Comparison of ENCODE assay signal across 8 cellular contexts in genomic region chr20:58652606-58653303, GRCh38. TPM values are rescaled to one million over a fixed set of nuclear protein-coding genes. Genes with fewer than 3 reads are reported as not detected.
DNase-seq lines count a peak whose midpoint lies in the region; ATAC-seq and TF ChIP-seq lines count a peak whose summit lies in the region.

No MANE protein-coding gene starts in this region.

- DNase-seq in cardiac muscle cell (ENCODE audit: low read depth in 1 of 2, low spot score in 1 of 2) (peak in 1 of 2 donors; percentile 23), Right ventricle myocardium inferior (ENCODE audit: missing footprints) (no peak), Kasumi-1 (lab: John Stamatoyannopoulos, UW) (peak; percentile 32), mesenteric fat pad (ENCODE audit: low spot score) (no peak), GM10266 (ENCODE audit: extremely low spot score) (no peak)

- H3K36me3 ChIP-seq in cardiac muscle cell (no peaks in the 10 kb centered on the region), mucosa of rectum (ENCODE audit: control insufficient read depth in 2 of 2, insufficient read depth in 2 of 2, low read length in 2 of 2) (no peaks in the 10 kb centered on the region)

- peaks cover 46% of the 10 kb centered on the region for H3K4me1 Mint-ChIP-seq in brain

- peaks cover 20% of the 10 kb centered on the region for H3K27me3 Mint-ChIP-seq in brain

- peak overlapping the region; percentile 86 to 89 for H3K9ac ChIP-seq in mucosa of rectum (ENCODE audit: low read depth in 1 of 2, low read length in 2 of 2)

- H3K9me3 Mint-ChIP-seq in brain, result peaks cover 0 to 3% (median 0%) of the 10 kb centered on the region in 5 experiments

- H3K36me3 Mint-ChIP-seq in brain, result no peaks in the 10 kb centered on the region

- no peaks in the 10 kb centered on the region for H3K9me3 ChIP-seq in cardiac muscle cell (ENCODE audit: low read depth)
- no peaks in the 10 kb centered on the region for H3K9me3 ChIP-seq in mucosa of rectum (ENCODE audit: control insufficient read depth in 2 of 2, low read length in 2 of 2)

- no peaks in the 10 kb centered on the region for H3K27me3 ChIP-seq in cardiac muscle cell
- H3K27me3 ChIP-seq in mucosa of rectum (ENCODE audit: control insufficient read depth in 2 of 2, insufficient read depth in 2 of 2, low read length in 2 of 2), result no peaks in the 10 kb centered on the region

- ATAC-seq in Right ventricle myocardium inferior, result no peak
- ATAC-seq in activated CD4-positive, CD25-positive, alpha-beta regulatory T cell treated with anti-CD3 and anti-CD28 coated beads, Interleukin-2, amount 50 U/mL, for 24 hours, result no peak

- intact Hi-C loops in Right ventricle myocardium inferior (cut with DNase I), result loop anchor here (5.0 kb wide), 2 partner anchors 200 to 345 kb away; partner anchors contain the start of genes GNAS, GNAS-AS1 and RAB22A

- H3K27ac ChIP-seq in cardiac muscle cell, result no peak overlapping the region
- peak overlapping the region; percentile 95 to 99 for H3K27ac ChIP-seq in mucosa of rectum (ENCODE audit: low read depth in 2 of 2, low read length in 2 of 2)

- peak overlapping the region; percentile 97 for H3K4me3 ChIP-seq in cardiac muscle cell
- peak overlapping the region; percentile 80 to 97 for H3K4me3 ChIP-seq in mucosa of rectum (ENCODE audit: low read length in 2 of 2)

- H3K27ac Mint-ChIP-seq in brain, result peak overlapping the region; percentile 98 to 100 (median 99)

- no peak for TF ChIP-seq CTCF in cardiac muscle cell (IDR thresholded peaks at IDR 0.05; ENCODE audit: low read depth, low read length)
- TF ChIP-seq CTCF in brain (conservative IDR thresholded peaks at IDR 0.05), result no peak
- TF ChIP-seq CTCF in GM10266 (IDR thresholded peaks at IDR 0.05; ENCODE audit: control insufficient read depth, insufficient read depth, low read depth, missing control alignments), result no peak

- H3K4me1 ChIP-seq in cardiac muscle cell (ENCODE audit: low read depth), result peaks cover 44% of the 10 kb centered on the region
- peaks cover 5 to 13% of the 10 kb centered on the region in 2 donors for H3K4me1 ChIP-seq in mucosa of rectum (ENCODE audit: control insufficient read depth in 2 of 2, insufficient read depth in 2 of 2, low read length in 2 of 2)

- peak overlapping the region; percentile 97 to 99 (median 99) for H3K4me3 Mint-ChIP-seq in brain

RNA-seq across cellular contexts. Expression of gene STX16, which starts 1.7 kb away (rescaled TPM):
- total RNA-seq in cardiac muscle cell (29.9 and 58.1 TPM in 2 replicates), Right ventricle myocardium inferior (23.8 TPM), mesenteric fat pad (44.9 TPM)
- polyA plus RNA-seq in cardiac muscle cell (55.5 and 87.7 TPM in 2 replicates), brain (ENCODE audit: insufficient read depth, low read depth, low replicate concordance) (23.8 TPM)

RNA-seq across cellular contexts. Expression of gene NPEPL1, which starts 39.8 kb away (rescaled TPM):
- total RNA-seq in cardiac muscle cell, result 26.7 and 59.0 TPM in 2 replicates
- 58.4 and 81.2 TPM in 2 replicates for polyA plus RNA-seq in cardiac muscle cell
- 23.3 TPM for total RNA-seq in Right ventricle myocardium inferior
- 13.7 TPM for polyA plus RNA-seq in brain (ENCODE audit: insufficient read depth, low read depth, low replicate concordance)
- total RNA-seq in mesenteric fat pad, result 42.3 TPM

Comparison
In these comparisons a context has a peak if more than half of its experiments do, and no peak if none do; other contexts are left out.
1. DNase-seq: peak in Kasumi-1 (2 of 2); none in Right ventricle myocardium inferior (single experiment), mesenteric fat pad (single experiment) and GM10266 (single experiment).